In genomic region chr7:131159961-131160361, GRCh38 we compare ENCODE assay signal across 16 cellular contexts.
DNase-seq lines count a peak whose midpoint lies in the region; ATAC-seq and TF ChIP-seq lines count a peak whose summit lies in the region.
"Had no signal": no experiment of that assay in that cellular context is flagged by ENCODE, and none has a peak within 500 bp of the region (broad histone marks: within the 10 kb centered on the region; RNA-seq: fewer than 3 reads in every experiment).

No MANE protein-coding gene starts in this region.

- TF ChIP-seq EP300 in SK-N-SH (IDR thresholded peaks at IDR 0.05; ENCODE audit: borderline replicate concordance in 1 of 2, low read depth in 1 of 2, low read length in 1 of 2) = no peak

- no peak overlapping the region for H2BK120ac ChIP-seq in mesendoderm (ENCODE audit: low read depth, low read length)

- no peak overlapping the region for H3K56ac ChIP-seq in mesendoderm (ENCODE audit: low read length)

- H3K79me2 ChIP-seq in SK-N-SH (ENCODE audit: insufficient read depth) (no peaks in the 10 kb centered on the region), fibroblast of lung (ENCODE audit: control insufficient read depth, insufficient read depth, low read length) (no peaks in the 10 kb centered on the region), smooth muscle cell (ENCODE audit: low read depth) (no peaks in the 10 kb centered on the region), mesendoderm (ENCODE audit: control insufficient read depth, insufficient read depth, low read length) (no peaks in the 10 kb centered on the region)

- H3K4ac ChIP-seq in mesendoderm (ENCODE audit: low read depth, low read length) = no peak overlapping the region

- no peak overlapping the region for H2BK5ac ChIP-seq in mesendoderm (ENCODE audit: low read length)

- H3K9me3 ChIP-seq in SK-N-SH = no peaks in the 10 kb centered on the region
- H3K9me3 ChIP-seq in fibroblast of lung (ENCODE audit: control insufficient read depth, insufficient read depth, low read depth, low read length) = no peaks in the 10 kb centered on the region
- H3K9me3 ChIP-seq in smooth muscle cell (replicated peaks; ENCODE audit: low read depth) = no peaks in the 10 kb centered on the region
- H3K9me3 ChIP-seq: HAP-1 had no signal

- peaks cover 0 to 39% of the 10 kb centered on the region in 2 experiments; a peak in 2 of 4 replicates for H3K4me1 ChIP-seq in SK-N-SH (ENCODE audit: control insufficient read depth in 1 of 2, insufficient read depth in 2 of 2, low read depth in 1 of 2, low read length in 1 of 2)
- peaks cover 4% of the 10 kb centered on the region for H3K4me1 ChIP-seq in fibroblast of lung (ENCODE audit: control insufficient read depth, extremely low read depth, insufficient read depth, low read length)
- H3K4me1 ChIP-seq in smooth muscle cell (ENCODE audit: low read depth) = no peaks in the 10 kb centered on the region
- no peaks in the 10 kb centered on the region for H3K4me1 ChIP-seq in mesendoderm (ENCODE audit: control insufficient read depth, low read depth, low read length)

- H3K4me3 ChIP-seq in SK-N-SH (ENCODE audit: low read depth in 2 of 2, low read length in 1 of 2) = no peak overlapping the region
- H3K4me3 ChIP-seq in fibroblast of lung (replicated peaks in 1 of 4; ENCODE audit: control extremely low read depth in 1 of 4, insufficient read depth in 1 of 4, low read depth in 3 of 4, low read length in 4 of 4) = no peak overlapping the region
- no peak overlapping the region for H3K4me3 ChIP-seq in smooth muscle cell
- H3K4me3 ChIP-seq in mesendoderm (ENCODE audit: low read length) = no peak overlapping the region
- H3K4me3 ChIP-seq: HAP-1, PC-9 had no signal

- H3K79me1 ChIP-seq in mesendoderm (ENCODE audit: low read length) = no peaks in the 10 kb centered on the region

- no peak overlapping the region for H4K8ac ChIP-seq in mesendoderm (ENCODE audit: low read depth, low read length)

- DNase-seq in SK-N-SH (no peak), RPMI7951 (ENCODE audit: low read depth) (peak; percentile 74), fibroblast of lung (ENCODE audit: low read depth in 2 of 2) (peak; percentile 66 to 83), smooth muscle cell (lab: John Stamatoyannopoulos, UW; ENCODE audit: unreplicated experiment) (no peak), mesendoderm (no peak)
- DNase-seq in stimulated activated CD8-positive, alpha-beta memory T cell treated with anti-CD3 and anti-CD28 coated beads, Interleukin-4, amount 100 ng/mL, for 48 hours = no peak
- DNase-seq: ACHN; CD8-positive, alpha-beta memory T cell; naive thymus-derived CD8-positive, alpha-beta T cell; PC-9; stimulated activated naive CD8-positive, alpha-beta T cell treated with anti-CD3 and anti-CD28 coated beads, Interleukin-15, Interleukin-2, amounts not matched to agents 100 U/mL and 50 U/mL, for 24 hours had no signal

- POLR2A ChIA-PET in SK-N-SH (lab: Yijun Ruan, JAX) = no interaction called here

- peaks cover 16% of the 10 kb centered on the region for H3F3A ChIP-seq in SK-N-SH (replicated peaks; ENCODE audit: insufficient read depth)
- no peaks in the 10 kb centered on the region for H3F3A ChIP-seq in smooth muscle cell (ENCODE audit: low read depth)

- H3K18ac ChIP-seq in mesendoderm (ENCODE audit: low read length) = no peak overlapping the region

- WGBS in SK-N-SH (ENCODE audit: low lambda C conversion rate) = 63% methylated on average over 2 of the region's 2 CpGs
- 36% methylated on average over 2 of the region's 2 CpGs for whole genome bisulfite sequencing in smooth muscle cell (ENCODE audit: low lambda C conversion rate)
- WGBS in mesendoderm (ENCODE audit: extremely low coverage, insufficient coverage, low lambda C conversion rate) = no CpG with 5 or more reads among the region's 2 CpGs

- H3K4me2 ChIP-seq in SK-N-SH = 0 out of 2 replicates have a peak overlapping the region, but pooled peaks have one; percentile 16
- H3K4me2 ChIP-seq in fibroblast of lung (ENCODE audit: extremely low read depth, insufficient read depth, low read length) = no peak overlapping the region
- H3K4me2 ChIP-seq in smooth muscle cell = no peak overlapping the region
- H3K4me2 ChIP-seq in mesendoderm (ENCODE audit: low read length) = no peak overlapping the region
- H3K4me2 ChIP-seq: PC-9 had no signal

- TF ChIP-seq RAD21 in SK-N-SH (IDR thresholded peaks at IDR 0.05; ENCODE audit: low read length) = no peak

- no peak overlapping the region for H2AK5ac ChIP-seq in mesendoderm (ENCODE audit: low read length)

- H3K27me3 ChIP-seq in SK-N-SH (ENCODE audit: insufficient read depth) (no peaks in the 10 kb centered on the region), fibroblast of lung (ENCODE audit: control insufficient read depth, insufficient read depth, low read length) (no peaks in the 10 kb centered on the region), smooth muscle cell (ENCODE audit: low read depth) (no peaks in the 10 kb centered on the region), mesendoderm (ENCODE audit: insufficient read depth, low read length, poor library complexity) (no peaks in the 10 kb centered on the region)

- no peak for ATAC-seq in SK-N-SH treated with all-trans-retinoic acid at 6 μM for 48 hours
- ATAC-seq in GM18909 (IDR thresholded peaks at IDR 0.05; ENCODE audit: poor library complexity, unreplicated experiment) = no peak
- ATAC-seq: activated T-helper 17 cell treated with anti-CD3 and anti-CD28 coated beads, Interleukin-2, amount 50 U/mL, for 72 hours; naive thymus-derived CD8-positive, alpha-beta T cell; stimulated activated naive CD8-positive, alpha-beta T cell treated with anti-CD3 and anti-CD28 coated beads, Interleukin-15, Interleukin-2, amounts not matched to agents 100 U/mL and 50 U/mL, for 24 hours; WTC11 had no signal

- no peak for TF ChIP-seq CTCF in SK-N-SH (IDR thresholded peaks at IDR 0.05)
- no peak for TF ChIP-seq CTCF in fibroblast of lung (conservative IDR thresholded peaks at IDR 0.05 in 1 of 2, IDR thresholded peaks at IDR 0.05 in 1 of 2; ENCODE audit: low read depth in 1 of 2, low read length in 2 of 2)
- TF ChIP-seq CTCF in smooth muscle cell (IDR thresholded peaks at IDR 0.05; ENCODE audit: borderline replicate concordance, insufficient read depth, poor library complexity, severe bottlenecking) = no peak

- no peak overlapping the region; the same call in 1 of the 2 replicates for H3K9ac ChIP-seq in SK-N-SH
- no peak overlapping the region for H3K9ac ChIP-seq in fibroblast of lung (ENCODE audit: insufficient read depth, low read length)
- no peak overlapping the region for H3K9ac ChIP-seq in smooth muscle cell (ENCODE audit: low read depth)
- no peak overlapping the region for H3K9ac ChIP-seq in mesendoderm (ENCODE audit: low read length)

- H4K20me1 ChIP-seq in SK-N-SH (ENCODE audit: insufficient read depth) = no peaks in the 10 kb centered on the region
- H4K20me1 ChIP-seq in fibroblast of lung (ENCODE audit: control insufficient read depth, extremely low read depth, insufficient read depth, low read length) = no peaks in the 10 kb centered on the region
- H4K20me1 ChIP-seq in smooth muscle cell (ENCODE audit: low read depth) = no peaks in the 10 kb centered on the region

- H2BK15ac ChIP-seq in mesendoderm (replicated peaks; ENCODE audit: low read depth) = no peak overlapping the region

- no peaks in the 10 kb centered on the region for H3K9me2 ChIP-seq in SK-N-SH

- CTCF ChIA-PET in SK-N-SH (lab: Yijun Ruan, JAX) = interaction anchor here (0.9 kb wide), 1 partner anchor 147 kb away, joined by 3 read pairs; no protein-coding TSS in a partner anchor

- H4K5ac ChIP-seq in mesendoderm (ENCODE audit: low read length) = no peak overlapping the region

- no peak overlapping the region for H3K23ac ChIP-seq in mesendoderm (ENCODE audit: low read length)

- H2AFZ ChIP-seq in SK-N-SH (ENCODE audit: low read depth) (no peak overlapping the region), fibroblast of lung (ENCODE audit: low read length) (no peak overlapping the region), smooth muscle cell (ENCODE audit: low read depth) (no peak overlapping the region)
- H2AFZ ChIP-seq: PC-9 had no signal

- H3K27ac ChIP-seq in SK-N-SH (ENCODE audit: low read depth in 2 of 2, low read length in 1 of 2) (peak overlapping the region in 1 of 2 experiments; percentile 21; a peak in 2 of 4 replicates), fibroblast of lung (ENCODE audit: insufficient read depth, low read length) (peak overlapping the region; percentile 19), smooth muscle cell (ENCODE audit: low read depth) (peak overlapping the region; percentile 14), mesendoderm (ENCODE audit: low read depth, low read length) (no peak overlapping the region)
- H3K27ac ChIP-seq: PC-9 had no signal

- no peaks in the 10 kb centered on the region for H3K36me3 ChIP-seq in SK-N-SH (replicated peaks in 1 of 2; ENCODE audit: control insufficient read depth in 1 of 2, insufficient read depth in 2 of 2, low read length in 1 of 2)
- no peaks in the 10 kb centered on the region for H3K36me3 ChIP-seq in fibroblast of lung (ENCODE audit: control insufficient read depth, insufficient read depth, low read length)
- H3K36me3 ChIP-seq in smooth muscle cell (ENCODE audit: low read depth) = no peaks in the 10 kb centered on the region
- no peaks in the 10 kb centered on the region for H3K36me3 ChIP-seq in mesendoderm (ENCODE audit: control insufficient read depth, insufficient read depth, low read length)
- H3K36me3 ChIP-seq: HAP-1 had no signal

TF ChIP-seq in SK-N-SH, 30 proteins besides CTCF, POLR2A, EP300 and RAD21 (continues in another document):
- TF ChIP-seq JUND (IDR thresholded peaks at IDR 0.05) = 0 out of 2 replicates have a peak, but pooled peaks have one; percentile 22
- no peak for TF ChIP-seq TEAD4 (IDR thresholded peaks at IDR 0.05; ENCODE audit: borderline replicate concordance, insufficient read depth)
- no peak for TF ChIP-seq USF2 (IDR thresholded peaks at IDR 0.05; ENCODE audit: borderline replicate concordance, low read depth, low read length)

TF ChIP-seq in SK-N-SH treated with all-trans-retinoic acid at 6 μM for 48 hours, 23 proteins besides CTCF, POLR2A, EP300 and RAD21 (continues in another document):
- TF ChIP-seq PPARA (CRISPR knock-in tag; IDR thresholded peaks at IDR 0.05; ENCODE audit: borderline replicate concordance) (no peak), ZNF565 (CRISPR knock-in tag; conservative IDR thresholded peaks at IDR 0.05; ENCODE audit: low read depth) (no peak), TCF4 (CRISPR knock-in tag; IDR thresholded peaks at IDR 0.05; ENCODE audit: borderline replicate concordance) (no peak), ZNF8 (CRISPR knock-in tag; IDR thresholded peaks at IDR 0.05) (no peak), OSR1 (CRISPR knock-in tag; IDR thresholded peaks at IDR 0.05) (no peak), GLIS3 (CRISPR knock-in tag; IDR thresholded peaks at IDR 0.05) (no peak), TOX (CRISPR knock-in tag; IDR thresholded peaks at IDR 0.05; ENCODE audit: borderline replicate concordance) (no peak)

Comparison
In these comparisons a context has a peak if more than half of its experiments do, and no peak if none do; other contexts are left out.
1. DNase-seq: peak in RPMI7951 (single experiment) and fibroblast of lung (2 of 2); none in SK-N-SH (single experiment), smooth muscle cell (single experiment), mesendoderm (single experiment) and stimulated activated CD8-positive, alpha-beta memory T cell treated with anti-CD3 and anti-CD28 coated beads, Interleukin-4, amount 100 ng/mL, for 48 hours (single experiment).